ENCODE assay signal across 23 cellular contexts in the genomic region with DNA sequence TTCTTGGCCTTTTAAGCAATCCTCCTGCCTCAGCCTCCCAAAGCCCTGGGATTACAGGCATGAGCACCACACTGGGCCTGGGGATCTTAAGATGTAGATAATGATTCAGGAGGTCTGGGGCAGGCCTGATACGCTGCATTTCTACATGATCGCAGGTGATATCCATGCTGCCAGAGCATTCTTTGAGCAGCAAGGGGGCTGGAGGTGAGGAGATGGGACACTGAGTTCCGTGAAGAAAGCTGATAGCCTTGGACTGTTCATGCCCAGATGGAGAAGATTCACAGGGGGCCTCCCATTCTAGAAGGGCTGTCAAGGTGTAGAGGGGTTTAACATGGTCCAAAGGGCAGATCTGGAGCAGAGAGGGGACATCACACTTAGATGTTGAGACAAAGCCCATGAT.
DNase-seq lines count a peak whose midpoint lies in the region; ATAC-seq and TF ChIP-seq lines count a peak whose summit lies in the region.
"Had no signal": no experiment of that assay in that cellular context is flagged by ENCODE, and none has a peak within 500 bp of the region (broad histone marks: within the 10 kb centered on the region; RNA-seq: fewer than 3 reads in every experiment).

No MANE protein-coding gene starts in this region.

- no peaks in the 10 kb centered on the region for H3K9me3 ChIP-seq in uterus
- no peaks in the 10 kb centered on the region for H3K9me3 ChIP-seq in CD8-positive, alpha-beta memory T cell (ENCODE audit: low read length)
- H3K9me3 ChIP-seq: Caco-2 had no signal

- H3K27ac ChIP-seq in epithelial cell of prostate (peak overlapping the region; percentile 30), uterus (peak overlapping the region; percentile 76 to 86)
- H3K27ac ChIP-seq in CD8-positive, alpha-beta memory T cell (ENCODE audit: low read depth, low read length): no peak overlapping the region
- H3K27ac ChIP-seq: GM23248, PC-9 had no signal

- H3K36me3 ChIP-seq in uterus: no peaks in the 10 kb centered on the region
- no peaks in the 10 kb centered on the region for H3K36me3 ChIP-seq in CD8-positive, alpha-beta memory T cell (ENCODE audit: insufficient read depth, low read length)

- POLR2A ChIA-PET in activated CD8-positive, alpha-beta T cell treated with anti-CD3 and anti-CD28 coated beads for 36 hours (lab: Charles Lee): no interaction called here
- POLR2A ChIA-PET in CD8-positive, alpha-beta memory T cell (lab: Charles Lee): no interaction called here

- H3K9me3 Mint-ChIP-seq in activated CD8-positive, alpha-beta T cell treated with anti-CD3 and anti-CD28 coated beads for 36 hours: no peaks in the 10 kb centered on the region
- H3K9me3 Mint-ChIP-seq in CD8-positive, alpha-beta memory T cell: no peaks in the 10 kb centered on the region
- H3K9me3 Mint-ChIP-seq: CD4-positive, alpha-beta T cell; H9; HFFc6 had no signal

- no peaks in the 10 kb centered on the region for H3K4me1 Mint-ChIP-seq in activated CD8-positive, alpha-beta T cell treated with anti-CD3 and anti-CD28 coated beads for 36 hours (ENCODE audit: low read depth)
- H3K4me1 Mint-ChIP-seq in CD8-positive, alpha-beta memory T cell: no peaks in the 10 kb centered on the region

- no peak for DNase-seq in activated CD8-positive, alpha-beta T cell treated with anti-CD3 and anti-CD28 coated beads for 36 hours
- DNase-seq in epithelial cell of prostate (ENCODE audit: low read depth, low spot score): no peak
- DNase-seq in mesenteric fat pad (ENCODE audit: low spot score): peak; percentile 37
- no peak for DNase-seq in uterus
- DNase-seq in CD8-positive, alpha-beta memory T cell: no peak
- DNase-seq in NAMALWA (ENCODE audit: low spot score): no peak
- DNase-seq: Caco-2; CD4-positive, alpha-beta T cell; DMS 273 treated with DMSO at 0.1 percent for 48 hours; DND-41; H9; HFFc6; Kasumi-1; NCI-H1436 treated with DMSO at 0.1 percent for 48 hours; NCI-H2029; NCI-H226; NCI-H510A treated with DMSO at 0.1 percent for 48 hours; NCI-H748 treated with DMSO at 0.1 percent for 48 hours; RPMI8226; SHP77 had no signal

- H3K4me3 ChIP-seq in uterus: no peak overlapping the region
- H3K4me3 ChIP-seq in CD8-positive, alpha-beta memory T cell (ENCODE audit: low read length): no peak overlapping the region
- H3K4me3 ChIP-seq: GM23248, PC-9 had no signal

- ATAC-seq in activated CD8-positive, alpha-beta T cell treated with anti-CD3 and anti-CD28 coated beads for 36 hours: no peak
- no peak for ATAC-seq in GM19455 (IDR thresholded peaks at IDR 0.05; ENCODE audit: unreplicated experiment)

- CTCF ChIA-PET in activated CD8-positive, alpha-beta T cell treated with anti-CD3 and anti-CD28 coated beads for 36 hours (lab: Charles Lee): no interaction called here
- CTCF ChIA-PET in CD8-positive, alpha-beta memory T cell (lab: Charles Lee): no interaction called here

- no peak for TF ChIP-seq POLR2A in uterus (IDR thresholded peaks at IDR 0.05)

- intact Hi-C loops in activated CD8-positive, alpha-beta T cell treated with anti-CD3 and anti-CD28 coated beads for 36 hours (cut with micrococcal nuclease): no loop called here
- intact Hi-C loops in uterus (cut with DNase I; ENCODE audit: low total_unique reads): no loop called here

- H3K4me1 ChIP-seq in uterus: peaks cover 24 to 31% of the 10 kb centered on the region in 2 donors
- H3K4me1 ChIP-seq in CD8-positive, alpha-beta memory T cell (ENCODE audit: insufficient read depth, low read length): no peaks in the 10 kb centered on the region
- H3K4me1 ChIP-seq: Caco-2 had no signal

- H3K27me3 ChIP-seq in uterus: no peaks in the 10 kb centered on the region
- H3K27me3 ChIP-seq in CD8-positive, alpha-beta memory T cell (ENCODE audit: insufficient read depth, low read length, poor library complexity, severe bottlenecking): no peaks in the 10 kb centered on the region

- no peaks in the 10 kb centered on the region for H3K36me3 Mint-ChIP-seq in activated CD8-positive, alpha-beta T cell treated with anti-CD3 and anti-CD28 coated beads for 36 hours (ENCODE audit: low read depth)
- peaks cover 0 to 3% (median 0%) of the 10 kb centered on the region in 3 donors for H3K36me3 Mint-ChIP-seq in CD8-positive, alpha-beta memory T cell

- H3K27me3 Mint-ChIP-seq in activated CD8-positive, alpha-beta T cell treated with anti-CD3 and anti-CD28 coated beads for 36 hours: no peaks in the 10 kb centered on the region
- H3K27me3 Mint-ChIP-seq in CD8-positive, alpha-beta memory T cell: peaks cover 11 to 22% of the 10 kb centered on the region in 2 donors
- H3K27me3 Mint-ChIP-seq: CD4-positive, alpha-beta T cell had no signal

- H3K27ac Mint-ChIP-seq in activated CD8-positive, alpha-beta T cell treated with anti-CD3 and anti-CD28 coated beads for 36 hours: peak overlapping the region; percentile 1
- H3K27ac Mint-ChIP-seq in CD8-positive, alpha-beta memory T cell: no peak overlapping the region
- H3K27ac Mint-ChIP-seq: CD4-positive, alpha-beta T cell; H9; HFFc6 had no signal

- no peak for TF ChIP-seq CTCF in activated CD8-positive, alpha-beta T cell treated with anti-CD3 and anti-CD28 coated beads for 36 hours (IDR thresholded peaks at IDR 0.05)
- no peak for TF ChIP-seq CTCF in uterus (IDR thresholded peaks at IDR 0.05)

- no peak overlapping the region for H3K4me3 Mint-ChIP-seq in activated CD8-positive, alpha-beta T cell treated with anti-CD3 and anti-CD28 coated beads for 36 hours
- no peak overlapping the region for H3K4me3 Mint-ChIP-seq in CD8-positive, alpha-beta memory T cell
- H3K4me3 Mint-ChIP-seq: CD4-positive, alpha-beta T cell; H9; HFFc6 had no signal
